ENCODE assay signal across 1 cellular context in genomic region chr4:10069065-10069626, GRCh38.
A peak's percentile ranks its signal among the peaks of the same experiment; 100 is the strongest.
TF ChIP-seq lines count a peak whose summit lies in the region.

No MANE protein-coding gene starts in this region.

TF ChIP-seq in H1, 55 proteins besides CTCF, POLR2A, EP300 and RAD21:
- TF ChIP-seq POLR2AphosphoS5 (IDR thresholded peaks at IDR 0.05; ENCODE audit: low read depth, low read length) = peak; percentile 33; the same call in 1 of the 2 replicates
- TF ChIP-seq HDAC6 (IDR thresholded peaks at IDR 0.05; ENCODE audit: low read depth, low read length) = no peak
